ENCODE assay signal across 16 cellular contexts in genomic region chr4:48345542-48345941, GRCh38. TPM values are rescaled to one million over a fixed set of nuclear protein-coding genes. Genes with fewer than 3 reads are reported as not detected.
A peak's percentile ranks its signal among the peaks of the same experiment; 100 is the strongest.
DNase-seq lines count a peak whose midpoint lies in the region; ATAC-seq and FAIRE-seq lines count a peak whose summit lies in the region.
"Had no signal": no experiment of that assay in that cellular context is flagged by ENCODE, and none has a peak within 500 bp of the region (broad histone marks: within the 10 kb centered on the region; RNA-seq: fewer than 3 reads in every experiment).

No MANE protein-coding gene starts in this region.

- no peaks in the 10 kb centered on the region for H3K36me3 Mint-ChIP-seq in activated T-helper 17 cell treated with anti-CD3 and anti-CD28 coated beads, Interleukin-2, amount 50 U/mL, for 72 hours (ENCODE audit: low read depth)

- peaks cover 41% of the 10 kb centered on the region for H3K4me1 Mint-ChIP-seq in activated T-helper 17 cell treated with anti-CD3 and anti-CD28 coated beads, Interleukin-2, amount 50 U/mL, for 72 hours

- no peaks in the 10 kb centered on the region for H3K27me3 ChIP-seq in small intestine (ENCODE audit: control insufficient read depth in 2 of 2, insufficient read depth in 2 of 2, low read length in 2 of 2)
- H3K27me3 ChIP-seq: SJCRH30 had no signal

- H3K27me3 Mint-ChIP-seq in activated T-helper 17 cell treated with anti-CD3 and anti-CD28 coated beads, Interleukin-2, amount 50 U/mL, for 72 hours: no peaks in the 10 kb centered on the region

- no peaks in the 10 kb centered on the region for H3K36me3 ChIP-seq in small intestine (ENCODE audit: control insufficient read depth in 2 of 2, insufficient read depth in 2 of 2, low read length in 2 of 2)

- H3K9me3 ChIP-seq in small intestine (ENCODE audit: control insufficient read depth, low read depth): no peaks in the 10 kb centered on the region
- H3K9me3 ChIP-seq: SJCRH30 had no signal

- no peak overlapping the region for H3K27ac Mint-ChIP-seq in activated T-helper 17 cell treated with anti-CD3 and anti-CD28 coated beads, Interleukin-2, amount 50 U/mL, for 72 hours

- FAIRE-seq in G401.6 (lab: Jason Lieb, UNC): peak; percentile 69
- peak; percentile 28 for FAIRE-seq in frontal cortex (lab: Jason Lieb, UNC)
- peak; percentile 19 for FAIRE-seq in small intestine (lab: Jason Lieb, UNC)

- ATAC-seq in activated T-helper 17 cell treated with anti-CD3 and anti-CD28 coated beads, Interleukin-2, amount 50 U/mL, for 72 hours (replicated peaks): no peak
- ATAC-seq in GM19324 (IDR thresholded peaks at IDR 0.05; ENCODE audit: low FRiP score, unreplicated experiment): no peak

- no peak overlapping the region for H3K4me3 ChIP-seq in small intestine (ENCODE audit: low read depth in 1 of 2, low read length in 2 of 2)
- H3K4me3 ChIP-seq: PC-9, SJCRH30 had no signal

- WGBS in small intestine, 3 donors: 86 to 92% (median 87%) methylated on average over 3 of the region's 3 CpGs

- no peak overlapping the region for H3K27ac ChIP-seq in small intestine (ENCODE audit: low read depth in 1 of 2, low read length in 1 of 2)
- H3K27ac ChIP-seq: PC-9, SJCRH30 had no signal

- no peak for DNase-seq in frontal cortex (ENCODE audit: low spot score in 2 of 2)
- DNase-seq in small intestine: no peak
- no peak for DNase-seq in NK-92 (lab: John Stamatoyannopoulos, UW; ENCODE audit: unreplicated experiment)
- no peak for DNase-seq in GDM1 (lab: John Stamatoyannopoulos, UW)
- DNase-seq: AML-193, COR-L47, KG1, NCI-H1048, NCI-H1436, NCI-H1930, NCI-H526, PC-9, SJCRH30 had no signal

- H3K4me3 Mint-ChIP-seq in activated T-helper 17 cell treated with anti-CD3 and anti-CD28 coated beads, Interleukin-2, amount 50 U/mL, for 72 hours: peak overlapping the region; percentile 98

- no peaks in the 10 kb centered on the region for H3K9me3 Mint-ChIP-seq in activated T-helper 17 cell treated with anti-CD3 and anti-CD28 coated beads, Interleukin-2, amount 50 U/mL, for 72 hours

- H3K4me1 ChIP-seq in small intestine (ENCODE audit: control insufficient read depth in 2 of 2, insufficient read depth in 1 of 2, low read depth in 1 of 2, low read length in 1 of 2): peaks cover 4 to 8% of the 10 kb centered on the region in 2 donors

RNA-seq across cellular contexts. Expression of gene SLAIN2, which starts 4.2 kb away (rescaled TPM):
- total RNA-seq in activated T-helper 17 cell treated with anti-CD3 and anti-CD28 coated beads, Interleukin-2, amount 50 U/mL, for 72 hours: 10 to 100 TPM; 38.5 to 52.0 TPM
- 206 TPM for total RNA-seq in frontal cortex
- polyA plus RNA-seq in small intestine: 10 to 100 TPM; 21.1 to 22.1 (median 21.2) TPM
